ENCODE assay signal across 8 cellular contexts in genomic region chr1:100038401-100039306, GRCh38.
DNase-seq lines count a peak whose midpoint lies in the region; ATAC-seq lines count a peak whose summit lies in the region.

No MANE protein-coding gene starts in this region.

- no peaks in the 10 kb centered on the region for H3K9me3 ChIP-seq in T-helper 17 cell (ENCODE audit: control insufficient read depth, low read length, poor library complexity, severe bottlenecking)

- peak; percentile 50 for ATAC-seq in GM21723 (IDR thresholded peaks at IDR 0.05; ENCODE audit: unreplicated experiment)
- peak; percentile 64 for ATAC-seq in T-helper 17 cell

- DNase-seq in EL (peak; percentile 69), KG1 (lab: John Stamatoyannopoulos, UW) (peak; percentile 69), T-helper 17 cell (peak; percentile 44 to 61 (median 53)), amygdala (lab: John Stamatoyannopoulos, UW) (peak in 48 of 56 donors; percentile 5 to 78 (median 49)), hepatic stellate cell (ENCODE audit: low spot score) (peak; percentile 55), retina (peak; percentile 77), NCI-H187 treated with DMSO at 0.1 percent for 48 hours (lab: John Stamatoyannopoulos, UW) (no peak)

- H3K4me1 Mint-ChIP-seq in T-helper 17 cell: peaks cover 37% of the 10 kb centered on the region

- no peaks in the 10 kb centered on the region for H3K27me3 Mint-ChIP-seq in T-helper 17 cell

- H3K36me3 Mint-ChIP-seq in T-helper 17 cell (ENCODE audit: low read depth): peaks cover 4% of the 10 kb centered on the region

- peak overlapping the region; percentile 99 for H3K27ac Mint-ChIP-seq in T-helper 17 cell

- H3K4me3 Mint-ChIP-seq in T-helper 17 cell: peak overlapping the region; percentile 100
